ENCODE assay signal across 23 cellular contexts in the genomic region with DNA sequence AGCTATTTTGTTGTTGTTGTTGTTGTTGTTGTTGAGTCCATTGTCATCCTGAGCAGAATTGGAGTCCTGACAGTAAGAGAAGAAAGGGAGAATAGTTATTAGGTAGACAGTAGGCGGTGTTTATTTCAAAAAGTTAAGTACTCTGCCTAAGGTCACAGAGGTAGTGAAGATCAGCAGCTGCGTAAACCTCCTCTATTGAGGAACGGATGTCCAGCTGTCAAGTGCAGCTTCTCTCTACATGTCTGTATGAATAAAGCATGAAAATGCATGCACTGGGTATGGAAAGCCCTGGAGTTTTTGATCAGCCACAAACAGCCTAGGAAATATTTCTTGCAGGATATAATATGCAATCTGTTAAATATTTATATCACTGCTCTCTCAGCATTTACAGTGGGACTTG.
"Had no signal": no experiment of that assay in that cellular context is flagged by ENCODE, and none has a peak within 500 bp of the region (broad histone marks: within the 10 kb centered on the region; RNA-seq: fewer than 3 reads in every experiment).

No MANE protein-coding gene starts in this region.

- H3K9me3 ChIP-seq: neutrophil, thoracic aorta had no signal

- DNase-seq: activated B cell treated with CpG ODN at 0.5 μM for 24 hours; activated CD4-positive, alpha-beta T cell treated with anti-CD3 and anti-CD28 coated beads, Interleukin-2, amount 50 U/mL, for 1 hour; activated CD8-positive, alpha-beta T cell treated with anti-CD3 and anti-CD28 coated beads for 36 hours; activated naive CD8-positive, alpha-beta T cell treated with anti-CD3 and anti-CD28 coated beads, Interleukin-2, amount 50 U/mL, for 24 hours; activated T-cell treated with anti-CD3 and anti-CD28 coated beads, Interleukin-2, amount 50 U/mL, for 4 hours; amygdala; caudate nucleus; foreskin fibroblast; head of caudate nucleus; hypothalamus; immature natural killer cell; kidney; left colon; mammary epithelial cell; retina; small intestine; stimulated activated CD4-positive, alpha-beta T cell treated with anti-CD3 and anti-CD28 coated beads, Interleukin-4, amount 100 ng/mL, for 24 hours; trophoblast cell had no signal

- H3K36me3 ChIP-seq: neutrophil, thoracic aorta had no signal

- H3K27me3 ChIP-seq: neutrophil had no signal

- H3K4me3 ChIP-seq: thoracic aorta had no signal

- H3K27ac ChIP-seq: neutrophil, thoracic aorta had no signal

- ATAC-seq: activated CD8-positive, alpha-beta T cell treated with anti-CD3 and anti-CD28 coated beads for 36 hours; activated naive CD8-positive, alpha-beta T cell treated with anti-CD3 and anti-CD28 coated beads, Interleukin-2, amount 50 U/mL, for 24 hours; activated T-cell treated with anti-CD3 and anti-CD28 coated beads, Interleukin-2, amount 50 U/mL, for 4 hours; esophagus mucosa; left colon; sciatic nerve; stimulated activated effector memory CD8-positive, alpha-beta T cell treated with anti-CD3 and anti-CD28 coated beads, Interleukin-12 subunit alpha, Interleukin-12 subunit beta, amount 100 ng/mL, for 72 hours had no signal
